In the genomic region with DNA sequence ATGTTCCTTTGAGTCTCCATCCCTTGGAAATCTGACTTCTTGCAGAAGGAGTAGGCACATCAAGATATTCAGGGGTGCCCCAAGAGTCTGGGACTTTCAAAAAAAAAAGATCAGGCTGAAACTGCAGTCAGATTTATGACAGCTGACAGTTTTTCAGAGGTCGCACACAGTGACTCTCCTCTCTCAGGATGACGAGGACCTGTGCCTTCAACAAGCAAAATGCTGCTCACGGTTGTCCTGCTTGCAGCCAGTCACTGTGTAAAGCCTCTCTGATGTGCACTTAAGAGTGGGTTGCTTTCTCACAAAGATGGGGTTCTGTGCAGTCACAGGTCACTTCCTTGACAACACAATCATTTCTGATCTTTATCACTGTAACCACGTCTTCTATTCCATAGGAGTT, we compare ENCODE assay signal across 19 cellular contexts.
DNase-seq lines count a peak whose midpoint lies in the region; ATAC-seq and TF ChIP-seq lines count a peak whose summit lies in the region.
"Had no signal": no experiment of that assay in that cellular context is flagged by ENCODE, and none has a peak within 500 bp of the region (broad histone marks: within the 10 kb centered on the region; RNA-seq: fewer than 3 reads in every experiment).

No MANE protein-coding gene starts in this region.

- H3K4me1 ChIP-seq in right atrium auricular region: peaks cover 0 to 6% of the 10 kb centered on the region in 2 donors

- H3K4me3 ChIP-seq in GM12865 (ENCODE audit: low read depth, low read length) (no peak overlapping the region), right atrium auricular region (no peak overlapping the region)
- H3K4me3 ChIP-seq: A549 had no signal

- peak; percentile 67 for ATAC-seq in activated T-helper 17 cell treated with anti-CD3 and anti-CD28 coated beads, Interleukin-2, amount 50 U/mL, for 72 hours (replicated peaks)
- ATAC-seq: A549, HepG2, Right ventricle myocardium inferior had no signal

- no peaks in the 10 kb centered on the region for H3K27me3 ChIP-seq in right atrium auricular region

- no peaks in the 10 kb centered on the region for H3K27me3 Mint-ChIP-seq in activated CD4-positive, alpha-beta memory T cell treated with anti-CD3 and anti-CD28 coated beads for 36 hours
- H3K27me3 Mint-ChIP-seq in activated CD4-positive, alpha-beta memory T cell treated with anti-CD3 and anti-CD28 coated beads, Interleukin-2, amount 10 ng/mL, durations not matched to agents 7 days and 5 days: peaks cover 4% of the 10 kb centered on the region
- H3K27me3 Mint-ChIP-seq in activated T-helper 17 cell treated with anti-CD3 and anti-CD28 coated beads, Interleukin-2, amount 50 U/mL, for 72 hours: no peaks in the 10 kb centered on the region
- H3K27me3 Mint-ChIP-seq in neural crest cell (ENCODE audit: low read depth): no peaks in the 10 kb centered on the region
- H3K27me3 Mint-ChIP-seq: CD4-positive, alpha-beta T cell had no signal

- peaks cover 55% of the 10 kb centered on the region for H3K36me3 Mint-ChIP-seq in activated CD4-positive, alpha-beta memory T cell treated with anti-CD3 and anti-CD28 coated beads for 36 hours
- peaks cover 82% of the 10 kb centered on the region for H3K36me3 Mint-ChIP-seq in activated CD4-positive, alpha-beta memory T cell treated with anti-CD3 and anti-CD28 coated beads, Interleukin-2, amount 10 ng/mL, durations not matched to agents 7 days and 5 days (ENCODE audit: low read depth)
- peaks cover 68% of the 10 kb centered on the region for H3K36me3 Mint-ChIP-seq in activated T-helper 17 cell treated with anti-CD3 and anti-CD28 coated beads, Interleukin-2, amount 50 U/mL, for 72 hours (ENCODE audit: low read depth)
- H3K36me3 Mint-ChIP-seq in neural crest cell (ENCODE audit: low read depth): peaks cover 34% of the 10 kb centered on the region

- TF ChIP-seq CTCF in GM12865 (IDR thresholded peaks at IDR 0.05; ENCODE audit: insufficient read depth, low read depth, low read length, missing control alignments): no peak
- TF ChIP-seq CTCF in neural crest cell (conservative IDR thresholded peaks at IDR 0.05): no peak
- TF ChIP-seq CTCF in right atrium auricular region (IDR thresholded peaks at IDR 0.05): no peak

- POLR2A ChIA-PET in activated CD4-positive, alpha-beta memory T cell treated with anti-CD3 and anti-CD28 coated beads for 36 hours (lab: Charles Lee): no interaction called here
- POLR2A ChIA-PET in activated CD4-positive, alpha-beta memory T cell treated with anti-CD3 and anti-CD28 coated beads, Interleukin-2, amount 10 ng/mL, durations not matched to agents 7 days and 5 days (lab: Charles Lee): no interaction called here

- H3K4me1 Mint-ChIP-seq in activated CD4-positive, alpha-beta memory T cell treated with anti-CD3 and anti-CD28 coated beads for 36 hours (ENCODE audit: low read depth): peaks cover 35% of the 10 kb centered on the region
- H3K4me1 Mint-ChIP-seq in activated CD4-positive, alpha-beta memory T cell treated with anti-CD3 and anti-CD28 coated beads, Interleukin-2, amount 10 ng/mL, durations not matched to agents 7 days and 5 days: peaks cover 32% of the 10 kb centered on the region
- peaks cover 7% of the 10 kb centered on the region for H3K4me1 Mint-ChIP-seq in activated T-helper 17 cell treated with anti-CD3 and anti-CD28 coated beads, Interleukin-2, amount 50 U/mL, for 72 hours
- peaks cover 9% of the 10 kb centered on the region for H3K4me1 Mint-ChIP-seq in neural crest cell

- peak; percentile 44 for DNase-seq in activated CD4-positive, alpha-beta memory T cell treated with anti-CD3 and anti-CD28 coated beads for 36 hours
- no peak for DNase-seq in activated CD4-positive, alpha-beta memory T cell treated with anti-CD3 and anti-CD28 coated beads, Interleukin-2, amount 10 ng/mL, durations not matched to agents 7 days and 5 days
- DNase-seq in GM12865 (ENCODE audit: low read depth) (peak; percentile 36), neural crest cell (ENCODE audit: low read depth, low spot score) (no peak), G401 (ENCODE audit: low spot score) (no peak), 8988T (no peak), right atrium auricular region (ENCODE audit: low spot score) (no peak)
- DNase-seq: Calu3; CD4-positive, alpha-beta T cell; H7; HFFc6; KG1; MV-4-11; NCI-H1694 treated with DMSO at 0.1 percent for 48 hours; NK-92 treated with Interleukin-12 subunit alpha and Interleukin-12 subunit beta, amount 100 ng/mL, for 24 hours had no signal

- peak overlapping the region; percentile 59 for H3K27ac Mint-ChIP-seq in activated CD4-positive, alpha-beta memory T cell treated with anti-CD3 and anti-CD28 coated beads for 36 hours
- no peak overlapping the region for H3K27ac Mint-ChIP-seq in activated CD4-positive, alpha-beta memory T cell treated with anti-CD3 and anti-CD28 coated beads, Interleukin-2, amount 10 ng/mL, durations not matched to agents 7 days and 5 days
- H3K27ac Mint-ChIP-seq in activated T-helper 17 cell treated with anti-CD3 and anti-CD28 coated beads, Interleukin-2, amount 50 U/mL, for 72 hours: peak overlapping the region; percentile 63
- peak overlapping the region; percentile 21 for H3K27ac Mint-ChIP-seq in neural crest cell (ENCODE audit: unreplicated experiment)
- H3K27ac Mint-ChIP-seq: CD4-positive, alpha-beta T cell; HFFc6 had no signal

- intact Hi-C loops in activated CD4-positive, alpha-beta memory T cell treated with anti-CD3 and anti-CD28 coated beads for 36 hours (cut with micrococcal nuclease): no loop called here

- peaks cover 53% of the 10 kb centered on the region for H3K36me3 ChIP-seq in right atrium auricular region

- no peaks in the 10 kb centered on the region for H3K9me3 Mint-ChIP-seq in activated CD4-positive, alpha-beta memory T cell treated with anti-CD3 and anti-CD28 coated beads for 36 hours
- no peaks in the 10 kb centered on the region for H3K9me3 Mint-ChIP-seq in activated CD4-positive, alpha-beta memory T cell treated with anti-CD3 and anti-CD28 coated beads, Interleukin-2, amount 10 ng/mL, durations not matched to agents 7 days and 5 days
- no peaks in the 10 kb centered on the region for H3K9me3 Mint-ChIP-seq in activated T-helper 17 cell treated with anti-CD3 and anti-CD28 coated beads, Interleukin-2, amount 50 U/mL, for 72 hours
- no peaks in the 10 kb centered on the region for H3K9me3 Mint-ChIP-seq in neural crest cell
- H3K9me3 Mint-ChIP-seq: CD4-positive, alpha-beta T cell; HFFc6 had no signal

- in situ Hi-C loops in G401 (cut with HindIII; ENCODE audit: low sequenced_read_pairs): no loop called here

- H3K27ac ChIP-seq in right atrium auricular region: no peak overlapping the region
- H3K27ac ChIP-seq: A549 had no signal

- H3K4me3 Mint-ChIP-seq in activated CD4-positive, alpha-beta memory T cell treated with anti-CD3 and anti-CD28 coated beads for 36 hours: no peak overlapping the region
- H3K4me3 Mint-ChIP-seq in activated CD4-positive, alpha-beta memory T cell treated with anti-CD3 and anti-CD28 coated beads, Interleukin-2, amount 10 ng/mL, durations not matched to agents 7 days and 5 days: no peak overlapping the region
- H3K4me3 Mint-ChIP-seq in activated T-helper 17 cell treated with anti-CD3 and anti-CD28 coated beads, Interleukin-2, amount 50 U/mL, for 72 hours: peak overlapping the region; percentile 2
- H3K4me3 Mint-ChIP-seq in neural crest cell: no peak overlapping the region
- H3K4me3 Mint-ChIP-seq: CD4-positive, alpha-beta T cell; HFFc6 had no signal

- no peaks in the 10 kb centered on the region for H3K9me3 ChIP-seq in right atrium auricular region
- H3K9me3 ChIP-seq: A549 had no signal

- CTCF ChIA-PET in activated CD4-positive, alpha-beta memory T cell treated with anti-CD3 and anti-CD28 coated beads for 36 hours (lab: Charles Lee): no interaction called here
- CTCF ChIA-PET in activated CD4-positive, alpha-beta memory T cell treated with anti-CD3 and anti-CD28 coated beads, Interleukin-2, amount 10 ng/mL, durations not matched to agents 7 days and 5 days (lab: Charles Lee): no interaction called here

Comparison
In these comparisons a context has a peak if more than half of its experiments do, and no peak if none do; other contexts are left out.
1. DNase-seq: peak in activated CD4-positive, alpha-beta memory T cell treated with anti-CD3 and anti-CD28 coated beads for 36 hours (single experiment) and GM12865 (single experiment); none in activated CD4-positive, alpha-beta memory T cell treated with anti-CD3 and anti-CD28 coated beads, Interleukin-2, amount 10 ng/mL, durations not matched to agents 7 days and 5 days (single experiment), neural crest cell (single experiment), G401 (single experiment), 8988T (single experiment) and right atrium auricular region (single experiment).